In the genomic region with DNA sequence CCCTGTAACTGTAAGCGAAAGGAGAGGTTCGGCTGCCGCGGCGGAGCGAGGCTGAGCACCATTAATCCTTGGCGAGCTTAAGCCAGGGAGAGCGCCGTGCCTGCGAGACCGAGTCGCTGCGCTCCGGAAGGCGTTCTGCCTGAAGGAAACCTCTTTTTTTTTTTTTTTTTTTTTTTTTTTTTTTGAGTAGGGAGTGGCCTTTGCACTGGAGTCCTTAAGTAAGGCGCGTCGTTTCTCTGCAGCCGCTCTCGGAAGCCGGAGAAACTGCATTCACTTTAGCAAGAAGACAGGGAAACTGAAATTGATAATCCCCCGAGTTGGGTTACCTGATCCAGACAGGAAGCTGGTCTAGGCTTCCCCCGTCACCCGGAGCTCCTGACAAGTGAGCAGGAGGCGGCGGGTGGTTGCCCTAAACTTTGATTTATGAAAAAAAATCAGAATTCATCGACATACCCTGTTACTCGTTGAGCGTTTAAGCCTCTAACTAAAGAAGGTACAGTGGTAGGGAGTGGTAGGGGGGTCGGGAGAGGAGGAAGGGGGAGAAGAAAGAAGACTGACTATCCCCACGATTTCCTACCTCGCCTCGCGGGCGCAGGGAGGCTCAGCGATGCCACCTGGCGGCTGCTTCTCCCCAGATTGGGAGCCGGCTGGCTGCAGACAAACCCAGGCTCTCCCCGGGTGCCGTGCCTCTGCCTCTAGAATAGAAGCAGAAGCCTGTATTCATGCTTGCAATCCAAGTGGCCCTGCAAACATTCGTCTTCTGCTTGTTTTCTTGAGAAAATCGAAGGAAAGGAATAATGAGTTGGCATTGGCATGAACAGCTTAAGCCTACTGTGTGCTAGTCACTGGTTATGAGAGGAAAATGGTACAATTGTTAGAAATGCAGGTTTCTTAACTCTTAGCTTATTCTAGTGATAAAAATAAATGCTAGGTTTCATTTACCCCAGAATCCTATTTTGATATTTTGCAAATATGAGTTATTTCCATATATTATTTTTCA, we compare ENCODE assay signal across 8 cellular contexts. TPM values are rescaled to one million over a fixed set of nuclear protein-coding genes. Genes with fewer than 3 reads are reported as not detected.
A peak's percentile ranks its signal among the peaks of the same experiment; 100 is the strongest.
DNase-seq lines count a peak whose midpoint lies in the region; ATAC-seq lines count a peak whose summit lies in the region.

No MANE protein-coding gene starts in this region.

- H3K36me3 ChIP-seq in HUES6 (ENCODE audit: control insufficient read depth, insufficient read depth, low read length) (no peaks in the 10 kb centered on the region), NT2/D1 (ENCODE audit: insufficient read depth, insufficient read length, low read length) (no peaks in the 10 kb centered on the region)

- DNase-seq in DMS 273 treated with DMSO at 0.1 percent for 48 hours (lab: John Stamatoyannopoulos, UW): peak; percentile 68
- no peak for DNase-seq in NT2/D1 (ENCODE audit: low read depth, low spot score)
- DNase-seq in activated CD8-positive, alpha-beta memory T cell treated with anti-CD3 and anti-CD28 coated beads, Interleukin-2, amount 50 U/mL, for 48 hours: peak; percentile 92
- peak; percentile 69 for DNase-seq in epidermal melanocyte (ENCODE audit: insufficient read length, low spot score)
- DNase-seq in stimulated activated CD8-positive, alpha-beta memory T cell treated with anti-CD3 and anti-CD28 coated beads, Interleukin-4, amount 100 ng/mL, for 48 hours: peak; percentile 92

- H3K9ac ChIP-seq in HUES6 (ENCODE audit: low read length) (peak overlapping the region; percentile 68), NT2/D1 (ENCODE audit: insufficient read length, low read depth) (peak overlapping the region; percentile 87)

- H3K4me1 ChIP-seq in HUES6 (ENCODE audit: control insufficient read depth, insufficient read depth, low read length) (peaks cover 5% of the 10 kb centered on the region; the same call in 1 of the 2 replicates), NT2/D1 (ENCODE audit: insufficient read depth, insufficient read length) (no peaks in the 10 kb centered on the region), mononuclear cell (ENCODE audit: insufficient read depth, low read length) (peaks cover 39% of the 10 kb centered on the region)

- ATAC-seq in GM21390 (IDR thresholded peaks at IDR 0.05; ENCODE audit: unreplicated experiment): peak; percentile 28

- H3K9me3 ChIP-seq in HUES6 (ENCODE audit: control insufficient read depth, insufficient read depth, low read depth, low read length) (no peaks in the 10 kb centered on the region), NT2/D1 (ENCODE audit: insufficient read depth, low read length) (no peaks in the 10 kb centered on the region), mononuclear cell (ENCODE audit: low read depth, low read length) (no peaks in the 10 kb centered on the region)

- peaks cover 9% of the 10 kb centered on the region; the same call in 1 of the 2 replicates for H3K27me3 ChIP-seq in HUES6 (ENCODE audit: control insufficient read depth, insufficient read depth, low read length)
- peaks cover 10% of the 10 kb centered on the region for H3K27me3 ChIP-seq in NT2/D1 (ENCODE audit: insufficient read depth, insufficient read length)
- H3K27me3 ChIP-seq in mononuclear cell (ENCODE audit: insufficient read depth, low read length): peaks cover 9% of the 10 kb centered on the region

- H3K27ac ChIP-seq in HUES6 (ENCODE audit: low read depth, low read length): no peak overlapping the region; the same call in 1 of the 2 replicates

- H3K4me3 ChIP-seq in HUES6 (ENCODE audit: low read depth, low read length) (peak overlapping the region; percentile 83), NT2/D1 (ENCODE audit: insufficient read length, low read depth) (peak overlapping the region; percentile 60), mononuclear cell (ENCODE audit: low read length) (peak overlapping the region; percentile 80)

RNA-seq across cellular contexts. Expression of gene SOX4, which starts 4.4 kb away (rescaled TPM):
- total RNA-seq in mononuclear cell: 16.5 TPM
